1 cellular context compared by ENCODE assay signal in genomic region chr3:5136619-5137429, GRCh38.
TF ChIP-seq lines count a peak whose summit lies in the region.

No MANE protein-coding gene starts in this region.

TF ChIP-seq in HepG2, 621 proteins besides CTCF, POLR2A, EP300 and RAD21 (continued from another document and continues in another):
- TF ChIP-seq ZNF562 (CRISPR knock-in tag; IDR thresholded peaks at IDR 0.05; ENCODE audit: borderline replicate concordance), result no peak
- 0 out of 2 replicates have a peak, but pooled peaks have one; percentile 34 for TF ChIP-seq ARID5B (CRISPR knock-in tag; IDR thresholded peaks at IDR 0.05)
- no peak for TF ChIP-seq WIZ (CRISPR knock-in tag; IDR thresholded peaks at IDR 0.05)
- peak; percentile 52; the same call in 1 of the 2 replicates for TF ChIP-seq ONECUT2 (CRISPR knock-in tag; IDR thresholded peaks at IDR 0.05)
- TF ChIP-seq ZNF468 (CRISPR knock-in tag; IDR thresholded peaks at IDR 0.05), result no peak
- no peak for TF ChIP-seq ZBTB10 (CRISPR knock-in tag; IDR thresholded peaks at IDR 0.05; ENCODE audit: borderline replicate concordance)
- TF ChIP-seq TFE3 (CRISPR knock-in tag; IDR thresholded peaks at IDR 0.05), result no peak
- no peak for TF ChIP-seq THRA (CRISPR knock-in tag; IDR thresholded peaks at IDR 0.05; ENCODE audit: borderline replicate concordance)
- no peak for TF ChIP-seq ZNF639 (CRISPR knock-in tag; conservative IDR thresholded peaks at IDR 0.05)
- TF ChIP-seq MZF1 (CRISPR knock-in tag; IDR thresholded peaks at IDR 0.05; ENCODE audit: borderline replicate concordance), result no peak
- no peak for TF ChIP-seq PHF8 (CRISPR knock-in tag; IDR thresholded peaks at IDR 0.05)
- no peak for TF ChIP-seq MYC (CRISPR knock-in tag; IDR thresholded peaks at IDR 0.05; ENCODE audit: borderline replicate concordance)
- TF ChIP-seq HNF4A (CRISPR knock-in tag; IDR thresholded peaks at IDR 0.05), result no peak
- TF ChIP-seq ZNF318 (CRISPR knock-in tag; IDR thresholded peaks at IDR 0.05), result no peak
- no peak for TF ChIP-seq KAT7 (CRISPR knock-in tag; IDR thresholded peaks at IDR 0.05; ENCODE audit: borderline replicate concordance)
- TF ChIP-seq THAP9 (CRISPR knock-in tag; IDR thresholded peaks at IDR 0.05; ENCODE audit: borderline replicate concordance), result no peak
- no peak for TF ChIP-seq MLXIP (CRISPR knock-in tag; IDR thresholded peaks at IDR 0.05; ENCODE audit: borderline replicate concordance)
- no peak for TF ChIP-seq ZNF749 (CRISPR knock-in tag; IDR thresholded peaks at IDR 0.05; ENCODE audit: borderline replicate concordance)
- TF ChIP-seq HMGXB4 (CRISPR knock-in tag; IDR thresholded peaks at IDR 0.05; ENCODE audit: borderline replicate concordance in 1 of 2, low read depth in 1 of 2), result 0 out of 4 replicates have a peak, but pooled peaks of 1 of the 2 experiments have one; percentile 25
- no peak for TF ChIP-seq ZSCAN20 (CRISPR knock-in tag; IDR thresholded peaks at IDR 0.05; ENCODE audit: borderline replicate concordance)
